ENCODE assay signal across 8 cellular contexts in the genomic region with DNA sequence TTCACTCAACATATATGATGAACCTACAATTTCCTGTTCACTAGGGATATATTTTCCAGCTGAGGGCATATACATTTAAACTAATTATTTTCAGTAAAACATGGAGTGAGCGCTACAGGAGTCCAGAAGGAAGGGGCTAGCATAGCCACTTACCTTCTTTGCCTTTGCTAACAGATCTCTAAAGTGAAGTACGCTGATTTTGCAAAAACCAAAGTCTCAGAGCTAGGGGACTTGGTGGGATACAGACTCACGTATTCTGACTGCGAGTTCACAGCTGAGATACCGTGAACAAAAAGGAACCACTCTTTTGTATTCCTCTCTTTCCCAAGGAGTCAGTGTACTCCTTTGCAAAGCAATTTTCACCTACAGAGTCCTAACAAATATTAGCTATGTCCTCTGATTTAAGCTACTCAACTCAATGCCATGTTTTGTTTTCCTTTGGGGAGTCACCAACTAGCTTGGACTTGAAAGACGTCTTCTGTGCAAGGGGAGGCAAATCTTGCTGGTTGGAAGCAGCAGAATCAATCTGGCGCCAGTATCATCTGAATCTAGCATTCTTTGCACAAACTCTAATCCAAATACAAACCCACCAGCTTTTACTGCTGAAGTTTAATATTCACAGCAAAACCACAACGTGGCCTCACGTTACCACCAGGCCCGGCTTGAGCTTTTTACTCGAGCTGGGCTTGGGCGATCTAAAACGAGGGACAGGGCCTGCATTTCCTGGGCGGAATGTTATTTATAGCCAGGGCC. TPM values are rescaled to one million over a fixed set of nuclear protein-coding genes. Genes with fewer than 3 reads are reported as not detected.
A peak's percentile ranks its signal among the peaks of the same experiment; 100 is the strongest.
DNase-seq lines count a peak whose midpoint lies in the region; ATAC-seq lines count a peak whose summit lies in the region.

No MANE protein-coding gene starts in this region.

- H3K9me3 Mint-ChIP-seq in T-helper 1 cell treated with Interleukin-12 subunit alpha and Interleukin-12 subunit beta and Interleukin-4 antibody, amounts not matched to agents 30 μg/mL and 1 μg/mL, for 36 hours, result no peaks in the 10 kb centered on the region
- no peaks in the 10 kb centered on the region for H3K9me3 Mint-ChIP-seq in activated CD4-positive, alpha-beta memory T cell treated with anti-CD3 and anti-CD28 coated beads for 36 hours
- H3K9me3 Mint-ChIP-seq in stimulated activated effector memory CD8-positive, alpha-beta T cell treated with anti-CD3 and anti-CD28 coated beads, Interleukin-12 subunit alpha, Interleukin-12 subunit beta, amount 100 ng/mL, for 72 hours, result no peaks in the 10 kb centered on the region

- H3K27me3 Mint-ChIP-seq in T-helper 1 cell treated with Interleukin-12 subunit alpha and Interleukin-12 subunit beta and Interleukin-4 antibody, amounts not matched to agents 30 μg/mL and 1 μg/mL, for 36 hours (ENCODE audit: low read depth), result no peaks in the 10 kb centered on the region
- H3K27me3 Mint-ChIP-seq in activated CD4-positive, alpha-beta memory T cell treated with anti-CD3 and anti-CD28 coated beads for 36 hours, result no peaks in the 10 kb centered on the region

- H3K4me3 ChIP-seq in iPS-15b (ENCODE audit: low read depth, low read length), result peak overlapping the region; percentile 95

- peaks cover 17% of the 10 kb centered on the region for H3K36me3 Mint-ChIP-seq in T-helper 1 cell treated with Interleukin-12 subunit alpha and Interleukin-12 subunit beta and Interleukin-4 antibody, amounts not matched to agents 30 μg/mL and 1 μg/mL, for 36 hours (ENCODE audit: low read depth)
- peaks cover 20% of the 10 kb centered on the region for H3K36me3 Mint-ChIP-seq in activated CD4-positive, alpha-beta memory T cell treated with anti-CD3 and anti-CD28 coated beads for 36 hours
- H3K36me3 Mint-ChIP-seq in stimulated activated effector memory CD8-positive, alpha-beta T cell treated with anti-CD3 and anti-CD28 coated beads, Interleukin-12 subunit alpha, Interleukin-12 subunit beta, amount 100 ng/mL, for 72 hours, result peaks cover 45% of the 10 kb centered on the region

- H3K4me1 Mint-ChIP-seq in T-helper 1 cell treated with Interleukin-12 subunit alpha and Interleukin-12 subunit beta and Interleukin-4 antibody, amounts not matched to agents 30 μg/mL and 1 μg/mL, for 36 hours (ENCODE audit: low read depth), result peaks cover 14% of the 10 kb centered on the region
- H3K4me1 Mint-ChIP-seq in activated CD4-positive, alpha-beta memory T cell treated with anti-CD3 and anti-CD28 coated beads for 36 hours (ENCODE audit: low read depth), result peaks cover 21% of the 10 kb centered on the region
- peaks cover 12% of the 10 kb centered on the region for H3K4me1 Mint-ChIP-seq in stimulated activated effector memory CD8-positive, alpha-beta T cell treated with anti-CD3 and anti-CD28 coated beads, Interleukin-12 subunit alpha, Interleukin-12 subunit beta, amount 100 ng/mL, for 72 hours

- no peaks in the 10 kb centered on the region for H3K9me3 ChIP-seq in iPS-15b (ENCODE audit: control insufficient read depth, insufficient read depth, low read length)

- DNase-seq in T-helper 1 cell, result no peak
- no peak for DNase-seq in activated CD4-positive, alpha-beta memory T cell treated with anti-CD3 and anti-CD28 coated beads for 36 hours
- DNase-seq in stimulated activated effector memory CD8-positive, alpha-beta T cell treated with anti-CD3 and anti-CD28 coated beads, Interleukin-12 subunit alpha, Interleukin-12 subunit beta, amount 100 ng/mL, for 72 hours (ENCODE audit: low spot score in 2 of 2), result no peak
- DNase-seq in HuH-7.5 (ENCODE audit: low spot score), result no peak

- H3K4me3 Mint-ChIP-seq in T-helper 1 cell treated with Interleukin-12 subunit alpha and Interleukin-12 subunit beta and Interleukin-4 antibody, amounts not matched to agents 30 μg/mL and 1 μg/mL, for 36 hours, result peak overlapping the region; percentile 91
- H3K4me3 Mint-ChIP-seq in activated CD4-positive, alpha-beta memory T cell treated with anti-CD3 and anti-CD28 coated beads for 36 hours, result peak overlapping the region; percentile 93
- H3K4me3 Mint-ChIP-seq in stimulated activated effector memory CD8-positive, alpha-beta T cell treated with anti-CD3 and anti-CD28 coated beads, Interleukin-12 subunit alpha, Interleukin-12 subunit beta, amount 100 ng/mL, for 72 hours, result peak overlapping the region; percentile 92

- H3K4me1 ChIP-seq in iPS-15b (ENCODE audit: control insufficient read depth, insufficient read depth, low read length), result peaks cover 2% of the 10 kb centered on the region

- H3K36me3 ChIP-seq in iPS-15b (ENCODE audit: control insufficient read depth, insufficient read depth, low read length), result peaks cover 9% of the 10 kb centered on the region

- intact Hi-C loops in activated CD4-positive, alpha-beta memory T cell treated with anti-CD3 and anti-CD28 coated beads for 36 hours (cut with micrococcal nuclease), result loop anchor here (5.0 kb wide), 1 partner anchor 340 kb away; no protein-coding TSS in a partner anchor

- H3K27ac Mint-ChIP-seq in T-helper 1 cell treated with Interleukin-12 subunit alpha and Interleukin-12 subunit beta and Interleukin-4 antibody, amounts not matched to agents 30 μg/mL and 1 μg/mL, for 36 hours, result peak overlapping the region; percentile 92
- peak overlapping the region; percentile 94 for H3K27ac Mint-ChIP-seq in activated CD4-positive, alpha-beta memory T cell treated with anti-CD3 and anti-CD28 coated beads for 36 hours
- H3K27ac Mint-ChIP-seq in stimulated activated effector memory CD8-positive, alpha-beta T cell treated with anti-CD3 and anti-CD28 coated beads, Interleukin-12 subunit alpha, Interleukin-12 subunit beta, amount 100 ng/mL, for 72 hours, result peak overlapping the region; percentile 96

- POLR2A ChIA-PET in activated CD4-positive, alpha-beta memory T cell treated with anti-CD3 and anti-CD28 coated beads for 36 hours (lab: Charles Lee), result interaction anchor here (0.6 to 3.7 kb wide), 15 partner anchors 42 to 652 kb away, joined by 3 to 29 read pairs (median 4); a partner anchor contains a TSS

- no peak for ATAC-seq in stimulated activated effector memory CD8-positive, alpha-beta T cell treated with anti-CD3 and anti-CD28 coated beads, Interleukin-12 subunit alpha, Interleukin-12 subunit beta, amount 100 ng/mL, for 72 hours
- ATAC-seq in GM18502 (IDR thresholded peaks at IDR 0.05; ENCODE audit: poor library complexity, unreplicated experiment) (no peak), HG03139 (IDR thresholded peaks at IDR 0.05; ENCODE audit: unreplicated experiment) (no peak)

- no peaks in the 10 kb centered on the region for H3K27me3 ChIP-seq in iPS-15b (ENCODE audit: control insufficient read depth, insufficient read depth, low read length)

- peak overlapping the region; percentile 57 for H3K9ac ChIP-seq in iPS-15b (ENCODE audit: low read depth, low read length)

- CTCF ChIA-PET in activated CD4-positive, alpha-beta memory T cell treated with anti-CD3 and anti-CD28 coated beads for 36 hours (lab: Charles Lee), result interaction anchor here (0.6 to 2.3 kb wide), 18 partner anchors 10 to 338 kb away, joined by 3 to 19 read pairs (median 5); a partner anchor contains a TSS

RNA-seq across cellular contexts. Expression of a gene that starts 0.7 kb away (rescaled TPM):
- total RNA-seq in activated CD4-positive, alpha-beta memory T cell treated with anti-CD3 and anti-CD28 coated beads for 36 hours, result 1 to 10 TPM; 1.6 to 1.8 TPM

RNA-seq across cellular contexts. Expression of a gene that starts 0.9 kb away (rescaled TPM):
- total RNA-seq in activated CD4-positive, alpha-beta memory T cell treated with anti-CD3 and anti-CD28 coated beads for 36 hours, result 10 to 100 TPM; 31.1 to 31.2 TPM

RNA-seq across cellular contexts. Expression of a gene that starts 0.9 kb away (rescaled TPM):
- total RNA-seq in activated CD4-positive, alpha-beta memory T cell treated with anti-CD3 and anti-CD28 coated beads for 36 hours, result 10 to 100 TPM; 16.1 to 18.1 TPM

RNA-seq across cellular contexts. Expression of a gene that starts 41.5 kb away (rescaled TPM):
- total RNA-seq in activated CD4-positive, alpha-beta memory T cell treated with anti-CD3 and anti-CD28 coated beads for 36 hours, result 10 to 100 TPM; 38.7 to 39.8 TPM
